In genomic region chr5:111672126-111672525, GRCh38 we compare ENCODE assay signal across 28 cellular contexts.
"Had no signal": no experiment of that assay in that cellular context is flagged by ENCODE, and none has a peak within 500 bp of the region (broad histone marks: within the 10 kb centered on the region; RNA-seq: fewer than 3 reads in every experiment).

No MANE protein-coding gene starts in this region.

- H3K4me1 ChIP-seq: pancreas, psoas muscle, sigmoid colon, spleen, testis, tibial artery, transverse colon, upper lobe of right lung, uterus had no signal

- H3K4me3 ChIP-seq: pancreas, psoas muscle, right lobe of liver, sigmoid colon, spleen, suprapubic skin, testis, tibial artery, transverse colon, upper lobe of right lung, uterus had no signal

- H3K9me3 ChIP-seq: neutrophil, pancreas, psoas muscle, right lobe of liver, sigmoid colon, spleen, suprapubic skin, testis, tibial artery, transverse colon, upper lobe of right lung, uterus had no signal

- FAIRE-seq: pancreas, small intestine had no signal

- H3K27ac ChIP-seq: neutrophil, pancreas, psoas muscle, right lobe of liver, sigmoid colon, spleen, suprapubic skin, testis, tibial artery, transverse colon, upper lobe of right lung, uterus had no signal

- H3K36me3 ChIP-seq: neutrophil, pancreas, right lobe of liver, sigmoid colon, spleen, suprapubic skin, tibial artery, transverse colon, upper lobe of right lung, uterus had no signal

- H3K27me3 ChIP-seq: neutrophil, pancreas, right lobe of liver, sigmoid colon, spleen, suprapubic skin, testis, tibial artery, transverse colon, upper lobe of right lung, uterus had no signal

- DNase-seq: naive thymus-derived CD4-positive, alpha-beta T cell; natural killer cell; nephron progenitor cell; nucleus accumbens; pancreas; psoas muscle; right cardiac atrium; right lobe of liver; sigmoid colon; small intestine; spleen; stimulated activated CD4-positive, alpha-beta T cell treated with anti-CD3 and anti-CD28 coated beads, Interleukin-12 subunit alpha, Interleukin-12 subunit beta, amount 100 ng/mL, for 4 hours; stimulated activated CD4-positive, alpha-beta T cell treated with anti-CD3 and anti-CD28 coated beads, Interleukin-1b, Interleukin-23, amount 100 ng/mL, for 48 hours; stimulated activated CD4-positive, alpha-beta T cell treated with anti-CD3 and anti-CD28 coated beads, Interleukin-4, amount 100 ng/mL, for 1 hour; stimulated activated CD4-positive, alpha-beta T cell treated with anti-CD3 and anti-CD28 coated beads, Interleukin-4, amount 100 ng/mL, for 4 hours; stimulated activated CD8-positive, alpha-beta memory T cell treated with anti-CD3 and anti-CD28 coated beads, Interleukin-4, amount 100 ng/mL, for 48 hours; stimulated activated naive CD4-positive, alpha-beta T cell; stimulated activated naive CD8-positive, alpha-beta T cell treated with anti-CD3 and anti-CD28 coated beads, Interleukin-15, amount 100 ng/mL, for 72 hours; stimulated activated naive CD8-positive, alpha-beta T cell treated with anti-CD3 and anti-CD28 coated beads, Interleukin-15, Interleukin-2, amounts not matched to agents 100 U/mL and 50 U/mL, for 24 hours; substantia nigra; testis; tibial artery; transverse colon; upper lobe of right lung; uterus had no signal

- ATAC-seq: naive thymus-derived CD4-positive, alpha-beta T cell; natural killer cell; pancreas; psoas muscle; right cardiac atrium; right lobe of liver; stimulated activated memory B cell treated with anti-CD40 and anti-IgM and Interleukin-4, amounts not matched to agents 10 μg/mL and 1 μg/mL and 100 μg/mL, for 72 hours; stimulated activated naive CD8-positive, alpha-beta T cell treated with anti-CD3 and anti-CD28 coated beads, Interleukin-15, amount 100 ng/mL, for 72 hours; stimulated activated naive CD8-positive, alpha-beta T cell treated with anti-CD3 and anti-CD28 coated beads, Interleukin-15, Interleukin-2, amounts not matched to agents 100 U/mL and 50 U/mL, for 24 hours; upper lobe of right lung had no signal
